ENCODE assay signal across 21 cellular contexts in genomic region chr2:166382-166781, GRCh38.
DNase-seq lines count a peak whose midpoint lies in the region; ATAC-seq lines count a peak whose summit lies in the region.
"Had no signal": no experiment of that assay in that cellular context is flagged by ENCODE, and none has a peak within 500 bp of the region (broad histone marks: within the 10 kb centered on the region; RNA-seq: fewer than 3 reads in every experiment).

No MANE protein-coding gene starts in this region.

- intact Hi-C loops in activated naive CD4-positive, alpha-beta T cell treated with anti-CD3 and anti-CD28 coated beads for 36 hours (cut with micrococcal nuclease), result no loop called here

- no peak overlapping the region for H3K4me3 Mint-ChIP-seq in activated naive CD8-positive, alpha-beta T cell treated with anti-CD3 and anti-CD28 coated beads, Interleukin-2, amount 50 U/mL, for 24 hours
- no peak overlapping the region for H3K4me3 Mint-ChIP-seq in activated naive CD8-positive, alpha-beta T cell treated with anti-CD3 and anti-CD28 coated beads for 36 hours
- H3K4me3 Mint-ChIP-seq in activated T-helper 17 cell treated with anti-CD3 and anti-CD28 coated beads, Interleukin-2, amount 50 U/mL, for 72 hours, result no peak overlapping the region
- no peak overlapping the region for H3K4me3 Mint-ChIP-seq in stimulated activated effector memory CD8-positive, alpha-beta T cell treated with anti-CD3 and anti-CD28 coated beads, Interleukin-12 subunit alpha, Interleukin-12 subunit beta, amount 100 ng/mL, for 72 hours
- no peak overlapping the region for H3K4me3 Mint-ChIP-seq in activated naive CD4-positive, alpha-beta T cell treated with anti-CD3 and anti-CD28 coated beads for 36 hours
- H3K4me3 Mint-ChIP-seq: activated B cell treated with CpG ODN at 0.5 μM for 24 hours; CD4-positive, CD25-positive, alpha-beta regulatory T cell; dendritic cell treated with granulocyte-macrophage colony-stimulating factor and Interleukin-4, amounts not matched to agents 40 ng/mL and 50 ng/mL, for 4 days; neural crest cell; type B pancreatic cell had no signal

- H3K36me3 Mint-ChIP-seq in activated naive CD8-positive, alpha-beta T cell treated with anti-CD3 and anti-CD28 coated beads, Interleukin-2, amount 50 U/mL, for 24 hours (ENCODE audit: low read depth), result no peaks in the 10 kb centered on the region
- H3K36me3 Mint-ChIP-seq in activated naive CD8-positive, alpha-beta T cell treated with anti-CD3 and anti-CD28 coated beads for 36 hours, result no peaks in the 10 kb centered on the region
- no peaks in the 10 kb centered on the region for H3K36me3 Mint-ChIP-seq in activated T-helper 17 cell treated with anti-CD3 and anti-CD28 coated beads, Interleukin-2, amount 50 U/mL, for 72 hours (ENCODE audit: low read depth)
- H3K36me3 Mint-ChIP-seq in stimulated activated effector memory CD8-positive, alpha-beta T cell treated with anti-CD3 and anti-CD28 coated beads, Interleukin-12 subunit alpha, Interleukin-12 subunit beta, amount 100 ng/mL, for 72 hours, result no peaks in the 10 kb centered on the region
- no peaks in the 10 kb centered on the region for H3K36me3 Mint-ChIP-seq in activated naive CD4-positive, alpha-beta T cell treated with anti-CD3 and anti-CD28 coated beads for 36 hours (ENCODE audit: low read depth)
- H3K36me3 Mint-ChIP-seq: activated naive CD4-positive, alpha-beta T cell treated with anti-CD3 and anti-CD28 coated beads, Interleukin-2, amount 50 U/mL, for 72 hours; CD4-positive, CD25-positive, alpha-beta regulatory T cell; type B pancreatic cell had no signal

- no peak overlapping the region for H3K27ac Mint-ChIP-seq in activated naive CD8-positive, alpha-beta T cell treated with anti-CD3 and anti-CD28 coated beads, Interleukin-2, amount 50 U/mL, for 24 hours
- no peak overlapping the region for H3K27ac Mint-ChIP-seq in activated naive CD8-positive, alpha-beta T cell treated with anti-CD3 and anti-CD28 coated beads for 36 hours
- no peak overlapping the region for H3K27ac Mint-ChIP-seq in activated T-helper 17 cell treated with anti-CD3 and anti-CD28 coated beads, Interleukin-2, amount 50 U/mL, for 72 hours
- H3K27ac Mint-ChIP-seq in stimulated activated effector memory CD8-positive, alpha-beta T cell treated with anti-CD3 and anti-CD28 coated beads, Interleukin-12 subunit alpha, Interleukin-12 subunit beta, amount 100 ng/mL, for 72 hours, result no peak overlapping the region
- no peak overlapping the region for H3K27ac Mint-ChIP-seq in activated naive CD4-positive, alpha-beta T cell treated with anti-CD3 and anti-CD28 coated beads for 36 hours
- H3K27ac Mint-ChIP-seq: activated B cell treated with CpG ODN at 0.5 μM for 24 hours; activated naive CD4-positive, alpha-beta T cell treated with anti-CD3 and anti-CD28 coated beads, Interleukin-2, amount 50 U/mL, for 72 hours; CD4-positive, CD25-positive, alpha-beta regulatory T cell; dendritic cell treated with granulocyte-macrophage colony-stimulating factor and Interleukin-4, amounts not matched to agents 40 ng/mL and 50 ng/mL, for 4 days; type B pancreatic cell had no signal

- peaks cover 4% of the 10 kb centered on the region for H3K4me1 Mint-ChIP-seq in activated naive CD8-positive, alpha-beta T cell treated with anti-CD3 and anti-CD28 coated beads, Interleukin-2, amount 50 U/mL, for 24 hours
- peaks cover 4% of the 10 kb centered on the region for H3K4me1 Mint-ChIP-seq in activated naive CD8-positive, alpha-beta T cell treated with anti-CD3 and anti-CD28 coated beads for 36 hours
- no peaks in the 10 kb centered on the region for H3K4me1 Mint-ChIP-seq in activated T-helper 17 cell treated with anti-CD3 and anti-CD28 coated beads, Interleukin-2, amount 50 U/mL, for 72 hours
- peaks cover 5% of the 10 kb centered on the region for H3K4me1 Mint-ChIP-seq in stimulated activated effector memory CD8-positive, alpha-beta T cell treated with anti-CD3 and anti-CD28 coated beads, Interleukin-12 subunit alpha, Interleukin-12 subunit beta, amount 100 ng/mL, for 72 hours
- H3K4me1 Mint-ChIP-seq in activated naive CD4-positive, alpha-beta T cell treated with anti-CD3 and anti-CD28 coated beads for 36 hours (ENCODE audit: low read depth), result peaks cover 11% of the 10 kb centered on the region
- H3K4me1 Mint-ChIP-seq: activated B cell treated with CpG ODN at 0.5 μM for 24 hours, neural crest cell had no signal

- no peaks in the 10 kb centered on the region for H3K9me3 Mint-ChIP-seq in activated naive CD8-positive, alpha-beta T cell treated with anti-CD3 and anti-CD28 coated beads, Interleukin-2, amount 50 U/mL, for 24 hours
- H3K9me3 Mint-ChIP-seq in activated naive CD8-positive, alpha-beta T cell treated with anti-CD3 and anti-CD28 coated beads for 36 hours, result peaks cover 4% of the 10 kb centered on the region
- no peaks in the 10 kb centered on the region for H3K9me3 Mint-ChIP-seq in activated T-helper 17 cell treated with anti-CD3 and anti-CD28 coated beads, Interleukin-2, amount 50 U/mL, for 72 hours
- no peaks in the 10 kb centered on the region for H3K9me3 Mint-ChIP-seq in stimulated activated effector memory CD8-positive, alpha-beta T cell treated with anti-CD3 and anti-CD28 coated beads, Interleukin-12 subunit alpha, Interleukin-12 subunit beta, amount 100 ng/mL, for 72 hours
- peaks cover 2% of the 10 kb centered on the region for H3K9me3 Mint-ChIP-seq in activated naive CD4-positive, alpha-beta T cell treated with anti-CD3 and anti-CD28 coated beads for 36 hours
- H3K9me3 Mint-ChIP-seq: activated B cell treated with CpG ODN at 0.5 μM for 24 hours; activated naive CD4-positive, alpha-beta T cell treated with anti-CD3 and anti-CD28 coated beads, Interleukin-2, amount 50 U/mL, for 72 hours; dendritic cell treated with granulocyte-macrophage colony-stimulating factor and Interleukin-4, amounts not matched to agents 40 ng/mL and 50 ng/mL, for 4 days; neural crest cell; type B pancreatic cell had no signal

- CTCF ChIA-PET in activated naive CD4-positive, alpha-beta T cell treated with anti-CD3 and anti-CD28 coated beads for 36 hours (lab: Charles Lee), result no interaction called here

- DNase-seq in DMS 273 (lab: John Stamatoyannopoulos, UW; ENCODE audit: unreplicated experiment) (peak; percentile 18), DMS 273 treated with DMSO at 0.1 percent for 48 hours (lab: John Stamatoyannopoulos, UW) (no peak), SKM-1 (lab: John Stamatoyannopoulos, UW; ENCODE audit: unreplicated experiment) (no peak)
- peak; percentile 10 for DNase-seq in activated naive CD8-positive, alpha-beta T cell treated with anti-CD3 and anti-CD28 coated beads, Interleukin-2, amount 50 U/mL, for 24 hours
- DNase-seq in activated naive CD8-positive, alpha-beta T cell treated with anti-CD3 and anti-CD28 coated beads for 36 hours, result no peak
- no peak for DNase-seq in stimulated activated effector memory CD8-positive, alpha-beta T cell treated with anti-CD3 and anti-CD28 coated beads, Interleukin-12 subunit alpha, Interleukin-12 subunit beta, amount 100 ng/mL, for 72 hours (ENCODE audit: low spot score in 2 of 2)
- DNase-seq in activated naive CD4-positive, alpha-beta T cell treated with anti-CD3 and anti-CD28 coated beads for 36 hours, result no peak
- DNase-seq: activated B cell treated with CpG ODN at 0.5 μM for 24 hours; central memory CD4-positive, alpha-beta T cell; GDM1; IMR-90; lower lobe of right lung; NCI-H774; OCI-M1; T-helper 9 cell had no signal

- H3K27me3 Mint-ChIP-seq in activated naive CD8-positive, alpha-beta T cell treated with anti-CD3 and anti-CD28 coated beads, Interleukin-2, amount 50 U/mL, for 24 hours, result peaks cover 4% of the 10 kb centered on the region
- no peaks in the 10 kb centered on the region for H3K27me3 Mint-ChIP-seq in activated naive CD8-positive, alpha-beta T cell treated with anti-CD3 and anti-CD28 coated beads for 36 hours
- H3K27me3 Mint-ChIP-seq in activated T-helper 17 cell treated with anti-CD3 and anti-CD28 coated beads, Interleukin-2, amount 50 U/mL, for 72 hours, result peaks cover 7% of the 10 kb centered on the region
- peaks cover 1% of the 10 kb centered on the region for H3K27me3 Mint-ChIP-seq in activated naive CD4-positive, alpha-beta T cell treated with anti-CD3 and anti-CD28 coated beads for 36 hours (ENCODE audit: low read depth)
- H3K27me3 Mint-ChIP-seq: dendritic cell treated with granulocyte-macrophage colony-stimulating factor and Interleukin-4, amounts not matched to agents 40 ng/mL and 50 ng/mL, for 4 days had no signal

- ATAC-seq in activated naive CD8-positive, alpha-beta T cell treated with anti-CD3 and anti-CD28 coated beads, Interleukin-2, amount 50 U/mL, for 24 hours, result peak; percentile 65
- ATAC-seq in activated T-helper 17 cell treated with anti-CD3 and anti-CD28 coated beads, Interleukin-2, amount 50 U/mL, for 72 hours (replicated peaks), result peak; percentile 38
- peak; percentile 76 for ATAC-seq in stimulated activated effector memory CD8-positive, alpha-beta T cell treated with anti-CD3 and anti-CD28 coated beads, Interleukin-12 subunit alpha, Interleukin-12 subunit beta, amount 100 ng/mL, for 72 hours

Comparison
In these comparisons a context has a peak if more than half of its experiments do, and no peak if none do; other contexts are left out.
1. DNase-seq: peak in DMS 273 (single experiment) and activated naive CD8-positive, alpha-beta T cell treated with anti-CD3 and anti-CD28 coated beads, Interleukin-2, amount 50 U/mL, for 24 hours (single experiment); none in DMS 273 treated with DMSO at 0.1 percent for 48 hours (single experiment), activated naive CD8-positive, alpha-beta T cell treated with anti-CD3 and anti-CD28 coated beads for 36 hours (single experiment), stimulated activated effector memory CD8-positive, alpha-beta T cell treated with anti-CD3 and anti-CD28 coated beads, Interleukin-12 subunit alpha, Interleukin-12 subunit beta, amount 100 ng/mL, for 72 hours (0 of 2), SKM-1 (single experiment) and activated naive CD4-positive, alpha-beta T cell treated with anti-CD3 and anti-CD28 coated beads for 36 hours (single experiment).
2. Peak in every context shown above with its lines, with median percentiles within 50 percentile points of each other: ATAC-seq.